ENCODE assay signal across 1 cellular context in the genomic region with DNA sequence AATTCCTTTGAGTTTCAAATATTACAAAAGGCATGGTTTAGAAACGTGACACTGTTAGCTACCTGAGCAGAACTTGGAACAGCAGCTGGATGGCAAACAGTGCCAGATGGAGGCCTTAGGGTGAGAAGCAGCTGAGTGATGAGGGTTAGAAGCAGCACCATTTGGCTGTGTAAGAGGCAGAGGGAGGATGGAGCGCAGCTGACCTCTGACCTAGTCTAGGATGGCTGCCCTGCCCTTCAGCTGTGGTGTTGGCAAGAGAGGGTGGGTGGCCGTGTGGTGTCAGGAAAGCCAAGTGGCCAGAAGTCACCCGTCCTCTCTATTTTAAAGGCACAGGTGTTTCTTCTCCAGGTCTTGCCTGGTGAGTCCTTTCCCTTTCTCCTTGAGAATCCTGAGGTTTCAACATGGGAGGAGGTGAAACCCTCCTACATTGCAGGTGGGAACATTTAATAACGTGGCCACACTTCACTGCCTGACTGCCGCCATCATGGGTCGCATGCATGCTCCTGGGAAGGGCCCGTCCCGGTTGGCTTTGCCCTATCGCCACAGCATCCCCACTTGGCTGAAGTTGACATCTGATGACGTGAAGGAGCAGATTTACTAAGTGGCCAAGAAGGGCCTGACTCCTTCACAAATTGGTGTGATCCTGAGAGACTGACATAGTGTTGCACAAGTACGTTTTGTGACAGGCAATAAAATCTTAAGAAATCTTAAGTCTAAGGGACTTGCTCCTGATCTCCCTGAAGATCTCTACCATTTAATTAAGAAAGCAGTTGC.
TF ChIP-seq lines count a peak whose summit lies in the region.

No MANE protein-coding gene starts in this region.

TF ChIP-seq in H1, 55 proteins besides CTCF, POLR2A, EP300 and RAD21:
- TF ChIP-seq KDM5A (IDR thresholded peaks at IDR 0.05; ENCODE audit: low read length) (no peak), KDM4A (IDR thresholded peaks at IDR 0.05; ENCODE audit: low read depth, low read length, severe bottlenecking) (no peak), SP4 (IDR thresholded peaks at IDR 0.05; ENCODE audit: low read length) (no peak), E2F6 (IDR thresholded peaks at IDR 0.05) (no peak), FOSL1 (IDR thresholded peaks at IDR 0.05; ENCODE audit: insufficient read depth, low read depth, low read length) (no peak), NANOG (IDR thresholded peaks at IDR 0.05; ENCODE audit: insufficient read depth, low read depth, low read length, poor library complexity, severe bottlenecking) (no peak), YY1 (IDR thresholded peaks at IDR 0.05; ENCODE audit: low read depth, low read length) (no peak), POU5F1 (IDR thresholded peaks at IDR 0.05; ENCODE audit: low read depth, low read length) (no peak), CHD2 (IDR thresholded peaks at IDR 0.05; ENCODE audit: low read length) (no peak)
- TF ChIP-seq, protein P1, sequence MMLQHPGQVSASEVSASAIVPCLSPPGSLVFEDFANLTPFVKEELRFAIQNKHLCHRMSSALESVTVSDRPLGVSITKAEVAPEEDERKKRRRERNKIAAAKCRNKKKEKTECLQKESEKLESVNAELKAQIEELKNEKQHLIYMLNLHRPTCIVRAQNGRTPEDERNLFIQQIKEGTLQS (IDR thresholded peaks at IDR 0.05; ENCODE audit: insufficient read depth, low read depth, low read length): no peak
